Comparison of ENCODE assay signal across 17 cellular contexts in the genomic region with DNA sequence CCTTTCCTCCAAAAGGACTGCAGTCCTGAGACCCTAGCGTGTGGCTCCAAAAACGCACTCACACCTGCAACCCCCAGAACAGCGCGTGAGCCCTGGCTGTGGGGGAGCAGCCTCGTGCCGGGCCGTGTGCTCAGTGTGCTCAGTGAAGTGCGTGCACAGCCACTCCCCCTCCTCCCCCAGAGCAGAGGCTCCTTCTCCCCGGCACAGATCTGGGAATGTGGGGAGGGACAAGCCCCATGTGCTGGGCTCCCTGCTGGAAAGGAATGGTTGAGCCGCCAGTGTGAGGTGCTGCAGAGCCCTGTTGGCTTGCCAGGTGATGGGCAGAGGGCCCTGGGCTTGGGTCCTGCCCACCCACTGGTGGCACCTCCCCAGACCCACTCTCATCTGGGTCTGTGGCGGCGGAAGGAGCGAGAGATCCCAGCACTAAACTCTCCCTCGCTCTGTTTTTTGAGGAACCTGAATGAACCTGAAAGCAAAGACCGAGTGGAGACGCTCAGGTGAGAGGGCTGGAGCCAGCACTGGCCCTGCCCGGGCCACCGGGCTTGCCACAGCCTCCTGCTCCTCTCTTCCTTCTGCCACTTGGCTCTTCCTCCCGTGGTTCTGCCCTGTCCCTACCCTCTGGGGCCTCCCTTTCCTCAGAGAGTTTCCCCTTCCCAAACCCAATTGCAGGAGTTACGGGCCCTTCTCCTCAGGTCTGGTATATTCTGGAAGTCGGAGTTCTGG. TPM values are rescaled to one million over a fixed set of nuclear protein-coding genes. Genes with fewer than 3 reads are reported as not detected.
DNase-seq lines count a peak whose midpoint lies in the region; ATAC-seq and TF ChIP-seq lines count a peak whose summit lies in the region.
"Had no signal": no experiment of that assay in that cellular context is flagged by ENCODE, and none has a peak within 500 bp of the region (broad histone marks: within the 10 kb centered on the region; RNA-seq: fewer than 3 reads in every experiment).

No MANE protein-coding gene starts in this region.

- H3K4me3 ChIP-seq in BLaER1 treated with 17β-estradiol and CSF1 and Interleukin-3, amounts not matched to agents 10 nM and 100 nM: peak overlapping the region in 8 of 10 experiments; percentile 8 to 53 (median 27); a peak in 5 of 20 replicates
- H3K4me3 ChIP-seq in PC-3 (ENCODE audit: low read length) (no peak overlapping the region), adrenal gland (no peak overlapping the region)
- H3K4me3 ChIP-seq: HAP-1, heart left ventricle, thoracic aorta had no signal

- no peaks in the 10 kb centered on the region for H3K27me3 ChIP-seq in BLaER1 treated with 17β-estradiol and CSF1 and Interleukin-3, amounts not matched to agents 10 nM and 100 nM
- no peaks in the 10 kb centered on the region for H3K27me3 ChIP-seq in PC-3 (ENCODE audit: low read length)
- H3K27me3 ChIP-seq in adrenal gland: no peaks in the 10 kb centered on the region
- H3K27me3 ChIP-seq: heart left ventricle had no signal

- H3K27me3 Mint-ChIP-seq in progenitor cell of endocrine pancreas: no peaks in the 10 kb centered on the region
- H3K27me3 Mint-ChIP-seq: activated B cell treated with CpG ODN at 0.5 μM for 24 hours; dendritic cell treated with granulocyte-macrophage colony-stimulating factor and Interleukin-4, amounts not matched to agents 40 ng/mL and 50 ng/mL, for 4 days had no signal

- peak overlapping the region; percentile 49 for H3K27ac Mint-ChIP-seq in progenitor cell of endocrine pancreas
- H3K27ac Mint-ChIP-seq: activated B cell treated with CpG ODN at 0.5 μM for 24 hours; dendritic cell treated with granulocyte-macrophage colony-stimulating factor and Interleukin-4, amounts not matched to agents 40 ng/mL and 50 ng/mL, for 4 days had no signal

- H3K79me2 ChIP-seq in PC-3 (ENCODE audit: low read length): no peaks in the 10 kb centered on the region

- peak overlapping the region; percentile 85 to 96 (median 90) for H3K4me2 ChIP-seq in BLaER1 treated with 17β-estradiol and CSF1 and Interleukin-3, amounts not matched to agents 10 nM and 100 nM
- H3K4me2 ChIP-seq in PC-3 (ENCODE audit: low read length): no peak overlapping the region

- no peak overlapping the region for H3K4me3 Mint-ChIP-seq in progenitor cell of endocrine pancreas (ENCODE audit: low read depth)
- H3K4me3 Mint-ChIP-seq: activated B cell treated with CpG ODN at 0.5 μM for 24 hours; dendritic cell treated with granulocyte-macrophage colony-stimulating factor and Interleukin-4, amounts not matched to agents 40 ng/mL and 50 ng/mL, for 4 days had no signal

- CTCF ChIA-PET in PC-3 (lab: Charles Lee): no interaction called here

- peaks cover 21 to 89% (median 46%) of the 10 kb centered on the region in 11 experiments; a peak in 21 of 22 replicates for H4K20me1 ChIP-seq in BLaER1 treated with 17β-estradiol and CSF1 and Interleukin-3, amounts not matched to agents 10 nM and 100 nM
- H4K20me1 ChIP-seq in PC-3 (ENCODE audit: low read length): no peaks in the 10 kb centered on the region

- H3K9me3 ChIP-seq in BLaER1 treated with 17β-estradiol and CSF1 and Interleukin-3, amounts not matched to agents 10 nM and 100 nM (replicated peaks in 1 of 11): no peaks in the 10 kb centered on the region
- H3K9me3 ChIP-seq in PC-3 (ENCODE audit: low read length): no peaks in the 10 kb centered on the region
- H3K9me3 ChIP-seq in adrenal gland (replicated peaks in 1 of 3): no peaks in the 10 kb centered on the region
- H3K9me3 ChIP-seq: HAP-1, heart left ventricle, thoracic aorta had no signal

- H3K9ac ChIP-seq in BLaER1 treated with 17β-estradiol and CSF1 and Interleukin-3, amounts not matched to agents 10 nM and 100 nM: peak overlapping the region; percentile 4 to 70 (median 60); a peak in 18 of 22 replicates
- no peak overlapping the region for H3K9ac ChIP-seq in PC-3 (ENCODE audit: low read length)

- intact Hi-C loops in PC-3 (cut with micrococcal nuclease) (no loop called here), adrenal gland (cut with DNase I) (no loop called here)

- no peak for TF ChIP-seq POLR2A in adrenal gland (IDR thresholded peaks at IDR 0.05)

- H3K36me3 Mint-ChIP-seq in progenitor cell of endocrine pancreas (ENCODE audit: insufficient read depth): peaks cover 4% of the 10 kb centered on the region

- no peaks in the 10 kb centered on the region for H3K9me3 Mint-ChIP-seq in progenitor cell of endocrine pancreas (ENCODE audit: low read depth)
- H3K9me3 Mint-ChIP-seq: activated B cell treated with CpG ODN at 0.5 μM for 24 hours; dendritic cell treated with granulocyte-macrophage colony-stimulating factor and Interleukin-4, amounts not matched to agents 40 ng/mL and 50 ng/mL, for 4 days had no signal

- WGBS in adrenal gland, 4 donors: 88 to 95% (median 89%) methylated on average over 17 to 21 of the region's 21 CpGs

- BruUV-seq in PC-3 (replicated peaks; lab: Mats Ljungman, UMichigan): no TSS peak

- peak overlapping the region in 8 of 11 experiments; percentile 5 to 70 (median 60); a peak in 15 of 22 replicates for H3K27ac ChIP-seq in BLaER1 treated with 17β-estradiol and CSF1 and Interleukin-3, amounts not matched to agents 10 nM and 100 nM
- no peak overlapping the region for H3K27ac ChIP-seq in PC-3 (ENCODE audit: low read length)
- no peak overlapping the region for H3K27ac ChIP-seq in adrenal gland
- H3K27ac ChIP-seq: heart left ventricle had no signal

- no peaks in the 10 kb centered on the region for H3K9me2 ChIP-seq in PC-3 (replicated peaks; ENCODE audit: low read length)

- peaks cover 11% of the 10 kb centered on the region for H3K4me1 Mint-ChIP-seq in progenitor cell of endocrine pancreas (ENCODE audit: low read depth)
- H3K4me1 Mint-ChIP-seq: activated B cell treated with CpG ODN at 0.5 μM for 24 hours had no signal

- peaks cover 42 to 68% (median 47%) of the 10 kb centered on the region in 11 experiments for H3K36me3 ChIP-seq in BLaER1 treated with 17β-estradiol and CSF1 and Interleukin-3, amounts not matched to agents 10 nM and 100 nM
- H3K36me3 ChIP-seq in PC-3 (ENCODE audit: low read depth, low read length) (peaks cover 24% of the 10 kb centered on the region), adrenal gland (replicated peaks in 1 of 2) (peaks cover 0 to 51% of the 10 kb centered on the region in 2 donors)

- H3K4me1 ChIP-seq in BLaER1 treated with 17β-estradiol and CSF1 and Interleukin-3, amounts not matched to agents 10 nM and 100 nM: peaks cover 62 to 75% (median 73%) of the 10 kb centered on the region in 10 experiments
- H3K4me1 ChIP-seq in PC-3 (ENCODE audit: insufficient read depth, low read length) (no peaks in the 10 kb centered on the region), adrenal gland (replicated peaks in 1 of 2) (peaks cover 0 to 12% of the 10 kb centered on the region in 2 donors)
- H3K4me1 ChIP-seq: HAP-1 had no signal

- no peaks in the 10 kb centered on the region for H3F3A ChIP-seq in PC-3 (ENCODE audit: low read length, unreplicated experiment)

- DNase-seq in PC-3 (no peak), iPS-NIHi11 (ENCODE audit: low spot score) (peak; percentile 72), progenitor cell of endocrine pancreas (ENCODE audit: low spot score, unreplicated experiment) (no peak), NCI-H2029 treated with DMSO at 0.1 percent for 48 hours (lab: John Stamatoyannopoulos, UW) (no peak), adrenal gland (no peak), HCEC 1CT (no peak)
- DNase-seq: activated B cell treated with CpG ODN at 0.5 μM for 24 hours, activated gamma-delta T cell, DMS153, NCI-H510A had no signal

- ATAC-seq in PC-3 (no peak), GM18873 (IDR thresholded peaks at IDR 0.05; ENCODE audit: low FRiP score, unreplicated experiment) (no peak)
- ATAC-seq: esophagus mucosa had no signal

- H2AFZ ChIP-seq in PC-3 (ENCODE audit: low read length): no peak overlapping the region

- POLR2A ChIA-PET in PC-3 (lab: Charles Lee; ENCODE audit: unreplicated experiment): no interaction called here

- TF ChIP-seq CTCF in PC-3 (conservative IDR thresholded peaks at IDR 0.05; ENCODE audit: low read depth, low read length): 0 out of 2 replicates have a peak, but pooled peaks have one; percentile 8
- no peak for TF ChIP-seq CTCF in progenitor cell of endocrine pancreas (IDR thresholded peaks at IDR 0.05; ENCODE audit: unreplicated experiment)
- no peak for TF ChIP-seq CTCF in adrenal gland (IDR thresholded peaks at IDR 0.05)

RNA-seq across cellular contexts. Expression of a gene that starts 9.0 kb away (rescaled TPM):
- total RNA-seq in PC-3 (2014; rRNA removed) (1.2 and 1.4 TPM in 2 replicates), progenitor cell of endocrine pancreas (39.4 and 39.7 TPM in 2 replicates), adrenal gland (1 to 10 TPM in 5 of 8 donors, under 1 TPM in 1, not detected in 2; 0.52 to 1.8 (median 1.2) TPM)
- 1 to 10 TPM in 1 of 3 donors, under 1 TPM in 2; 0.33 to 4.5 (median 0.64) TPM for polyA plus RNA-seq in adrenal gland
- total RNA-seq: activated B cell treated with CpG ODN at 0.5 μM for 24 hours had no signal

RNA-seq across cellular contexts. Expression of a gene that starts 30.8 kb away (rescaled TPM):
- total RNA-seq in PC-3 (2014; rRNA removed) (20.9 and 26.7 TPM in 2 replicates), progenitor cell of endocrine pancreas (60.6 and 62.3 TPM in 2 replicates), adrenal gland (10 to 100 TPM; 11.6 to 61.3 (median 20.0) TPM)
- 10 to 100 TPM; 13.0 to 37.0 (median 29.7) TPM for polyA plus RNA-seq in adrenal gland

Comparison
In these comparisons a context has a peak if more than half of its experiments do, and no peak if none do; other contexts are left out.
1. H3K27ac ChIP-seq: peak in BLaER1 treated with 17β-estradiol and CSF1 and Interleukin-3, amounts not matched to agents 10 nM and 100 nM (8 of 11); none in PC-3 (single experiment) and adrenal gland (0 of 5).
2. H3K4me3 ChIP-seq: peak in BLaER1 treated with 17β-estradiol and CSF1 and Interleukin-3, amounts not matched to agents 10 nM and 100 nM (8 of 10); none in PC-3 (single experiment) and adrenal gland (0 of 4).
3. RNA of a gene that starts 9.0 kb away (total RNA-seq): 39.4 to 39.7 TPM in progenitor cell of endocrine pancreas; 1.2 to 1.4 TPM in PC-3 and 0.52 to 1.8 TPM in adrenal gland; every median in the first group is over 10 times any median in the second.